ENCODE assay signal across 8 cellular contexts in genomic region chr2:109612991-109613921, GRCh38. TPM values are rescaled to one million over a fixed set of nuclear protein-coding genes. Genes with fewer than 3 reads are reported as not detected.
DNase-seq lines count a peak whose midpoint lies in the region; ATAC-seq and TF ChIP-seq lines count a peak whose summit lies in the region.

No MANE protein-coding gene starts in this region.

- H3K4me3 ChIP-seq in neutrophil (ENCODE audit: low read depth in 1 of 2, low read length in 1 of 2) = peak overlapping the region; percentile 56 to 68

- ATAC-seq in GM19395 (IDR thresholded peaks at IDR 0.05; ENCODE audit: unreplicated experiment) (peak; percentile 32), HG03565 (IDR thresholded peaks at IDR 0.05; ENCODE audit: unreplicated experiment) (peak; percentile 14), Right ventricle myocardium superior (ENCODE audit: poor library complexity) (peak; percentile 55), GM18873 (IDR thresholded peaks at IDR 0.05; ENCODE audit: low FRiP score, unreplicated experiment) (no peak)

- H3K4me1 ChIP-seq in neutrophil (ENCODE audit: control insufficient read depth in 1 of 2, insufficient read depth in 1 of 2, low read depth in 1 of 2, low read length in 1 of 2) = peaks cover 0 to 16% of the 10 kb centered on the region in 2 experiments

- DNase-seq in CD1c-positive myeloid dendritic cell (ENCODE audit: extremely low spot score) = peak; percentile 59
- no peak for DNase-seq in activated T-helper 1 cell treated with anti-CD3 and anti-CD28 coated beads, Interleukin-12 subunit alpha, Interleukin-12 subunit beta, Interleukin-2, Interleukin-4 antibody, amounts not matched to agents 30 ng/mL and 10 ng/mL and 1 ng/mL, durations not matched to agents 14 hours and 24 hours and 36 hours (ENCODE audit: low spot score)
- peak; percentile 85 for DNase-seq in Right ventricle myocardium superior
- DNase-seq in AML-193 (lab: John Stamatoyannopoulos, UW) = no peak

- H3K36me3 ChIP-seq in neutrophil = no peaks in the 10 kb centered on the region

- peaks cover 8% of the 10 kb centered on the region for H3K4me1 Mint-ChIP-seq in activated T-helper 1 cell treated with anti-CD3 and anti-CD28 coated beads, Interleukin-12 subunit alpha, Interleukin-12 subunit beta, Interleukin-2, Interleukin-4 antibody, amounts not matched to agents 30 ng/mL and 10 ng/mL and 1 ng/mL, durations not matched to agents 14 hours and 24 hours and 36 hours (ENCODE audit: low read depth)

- H3K9me3 Mint-ChIP-seq in activated T-helper 1 cell treated with anti-CD3 and anti-CD28 coated beads, Interleukin-12 subunit alpha, Interleukin-12 subunit beta, Interleukin-2, Interleukin-4 antibody, amounts not matched to agents 30 ng/mL and 10 ng/mL and 1 ng/mL, durations not matched to agents 14 hours and 24 hours and 36 hours = no peaks in the 10 kb centered on the region

- intact Hi-C loops in activated T-helper 1 cell treated with anti-CD3 and anti-CD28 coated beads, Interleukin-12 subunit alpha, Interleukin-12 subunit beta, Interleukin-2, Interleukin-4 antibody, amounts not matched to agents 30 ng/mL and 10 ng/mL and 1 ng/mL, durations not matched to agents 14 hours and 24 hours and 36 hours (cut with micrococcal nuclease) = loop anchor here (5.0 kb wide), 2 partner anchors 481 to 594 kb away; partner anchors contain the start of gene NPHP1
- intact Hi-C loops in Right ventricle myocardium superior (cut with DNase I) = no loop called here

- H3K27ac Mint-ChIP-seq in activated T-helper 1 cell treated with anti-CD3 and anti-CD28 coated beads, Interleukin-12 subunit alpha, Interleukin-12 subunit beta, Interleukin-2, Interleukin-4 antibody, amounts not matched to agents 30 ng/mL and 10 ng/mL and 1 ng/mL, durations not matched to agents 14 hours and 24 hours and 36 hours = peak overlapping the region; percentile 44

- peaks cover 100% of the 10 kb centered on the region for H3K27me3 ChIP-seq in neutrophil

- H3K9me3 ChIP-seq in neutrophil = no peaks in the 10 kb centered on the region

- H3K36me3 Mint-ChIP-seq in activated T-helper 1 cell treated with anti-CD3 and anti-CD28 coated beads, Interleukin-12 subunit alpha, Interleukin-12 subunit beta, Interleukin-2, Interleukin-4 antibody, amounts not matched to agents 30 ng/mL and 10 ng/mL and 1 ng/mL, durations not matched to agents 14 hours and 24 hours and 36 hours (ENCODE audit: low read depth) = no peaks in the 10 kb centered on the region

- TF ChIP-seq CTCF in neutrophil (IDR thresholded peaks at IDR 0.05) = no peak

- H3K27me3 Mint-ChIP-seq in activated T-helper 1 cell treated with anti-CD3 and anti-CD28 coated beads, Interleukin-12 subunit alpha, Interleukin-12 subunit beta, Interleukin-2, Interleukin-4 antibody, amounts not matched to agents 30 ng/mL and 10 ng/mL and 1 ng/mL, durations not matched to agents 14 hours and 24 hours and 36 hours (ENCODE audit: insufficient read depth) = peaks cover 72% of the 10 kb centered on the region

- H3K27ac ChIP-seq in neutrophil = no peak overlapping the region

- peak overlapping the region; percentile 80 for H3K4me3 Mint-ChIP-seq in activated T-helper 1 cell treated with anti-CD3 and anti-CD28 coated beads, Interleukin-12 subunit alpha, Interleukin-12 subunit beta, Interleukin-2, Interleukin-4 antibody, amounts not matched to agents 30 ng/mL and 10 ng/mL and 1 ng/mL, durations not matched to agents 14 hours and 24 hours and 36 hours

RNA-seq across cellular contexts. Expression of gene SEPTIN10, which starts 0.5 kb away (rescaled TPM):
- 0.13 and 0.66 TPM in 2 replicates for total RNA-seq in activated T-helper 1 cell treated with anti-CD3 and anti-CD28 coated beads, Interleukin-12 subunit alpha, Interleukin-12 subunit beta, Interleukin-2, Interleukin-4 antibody, amounts not matched to agents 30 ng/mL and 10 ng/mL and 1 ng/mL, durations not matched to agents 14 hours and 24 hours and 36 hours
- 49.3 TPM for total RNA-seq in Right ventricle myocardium superior

RNA-seq across cellular contexts. Expression of gene SOWAHC, which starts 0.9 kb away (rescaled TPM):
- 0.24 and 0.31 TPM in 2 replicates for total RNA-seq in activated T-helper 1 cell treated with anti-CD3 and anti-CD28 coated beads, Interleukin-12 subunit alpha, Interleukin-12 subunit beta, Interleukin-2, Interleukin-4 antibody, amounts not matched to agents 30 ng/mL and 10 ng/mL and 1 ng/mL, durations not matched to agents 14 hours and 24 hours and 36 hours
- total RNA-seq in Right ventricle myocardium superior = 2.7 TPM

Comparison
In these comparisons a context has a peak if more than half of its experiments do, and no peak if none do; other contexts are left out.
1. DNase-seq: peak in CD1c-positive myeloid dendritic cell (single experiment) and Right ventricle myocardium superior (single experiment); none in activated T-helper 1 cell treated with anti-CD3 and anti-CD28 coated beads, Interleukin-12 subunit alpha, Interleukin-12 subunit beta, Interleukin-2, Interleukin-4 antibody, amounts not matched to agents 30 ng/mL and 10 ng/mL and 1 ng/mL, durations not matched to agents 14 hours and 24 hours and 36 hours (single experiment) and AML-193 (0 of 2).
2. RNA of gene SEPTIN10, which starts 0.5 kb away (total RNA-seq): 49.3 TPM in Right ventricle myocardium superior (single experiment); 0.13 to 0.66 TPM in activated T-helper 1 cell treated with anti-CD3 and anti-CD28 coated beads, Interleukin-12 subunit alpha, Interleukin-12 subunit beta, Interleukin-2, Interleukin-4 antibody, amounts not matched to agents 30 ng/mL and 10 ng/mL and 1 ng/mL, durations not matched to agents 14 hours and 24 hours and 36 hours; every median in the first group is over 10 times any median in the second.